ENCODE assay signal across 10 cellular contexts in the genomic region with DNA sequence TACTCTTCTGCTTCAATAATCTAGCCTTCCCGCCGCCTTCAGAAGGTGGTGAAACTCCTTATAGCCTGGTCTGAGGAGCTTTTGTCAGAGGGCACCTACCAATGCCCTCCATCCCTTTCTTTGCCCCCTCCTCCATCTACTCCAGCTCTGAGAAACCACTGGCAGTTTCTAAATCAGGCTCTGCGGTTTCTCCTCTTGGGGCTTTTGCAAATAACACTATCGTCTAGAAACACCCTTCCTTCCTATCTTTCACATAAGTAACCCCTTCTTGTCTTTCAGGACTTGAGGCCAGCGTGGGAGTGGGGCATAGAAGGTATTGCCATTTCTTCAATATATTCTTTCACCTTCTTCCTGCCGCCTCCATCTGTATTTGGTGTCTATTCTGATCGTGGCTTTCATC. TPM values are rescaled to one million over a fixed set of nuclear protein-coding genes. Genes with fewer than 3 reads are reported as not detected.
A peak's percentile ranks its signal among the peaks of the same experiment; 100 is the strongest.
DNase-seq lines count a peak whose midpoint lies in the region; ATAC-seq and TF ChIP-seq lines count a peak whose summit lies in the region.
"Had no signal": no experiment of that assay in that cellular context is flagged by ENCODE, and none has a peak within 500 bp of the region (broad histone marks: within the 10 kb centered on the region; RNA-seq: fewer than 3 reads in every experiment).

No MANE protein-coding gene starts in this region.

- DNase-seq in GDM1 (lab: John Stamatoyannopoulos, UW) (peak; percentile 91), neural crest cell (ENCODE audit: low read depth, low spot score) (no peak), NCI-H2029 treated with DMSO at 0.1 percent for 48 hours (lab: John Stamatoyannopoulos, UW) (no peak), islet precursor cell (no peak), RWPE1 (ENCODE audit: low spot score) (no peak), HuH-7 (ENCODE audit: low spot score) (no peak)
- peak; percentile 0 to 10 for DNase-seq in activated T-cell treated with anti-CD3 and anti-CD28 coated beads, Interleukin-2, amount 50 U/mL, for 72 hours
- DNase-seq: NCI-H345 had no signal

- peaks cover 15% of the 10 kb centered on the region for H3K4me1 Mint-ChIP-seq in activated T-cell treated with anti-CD3 and anti-CD28 coated beads, Interleukin-2, amount 50 U/mL, for 72 hours (ENCODE audit: low read depth)
- H3K4me1 Mint-ChIP-seq in neural crest cell, result peaks cover 10% of the 10 kb centered on the region

- TF ChIP-seq CTCF in neural crest cell (conservative IDR thresholded peaks at IDR 0.05) (no peak), RWPE1 (conservative IDR thresholded peaks at IDR 0.05; ENCODE audit: low read depth) (no peak)

- H3K4me3 Mint-ChIP-seq in activated T-cell treated with anti-CD3 and anti-CD28 coated beads, Interleukin-2, amount 50 U/mL, for 72 hours, result peak overlapping the region; percentile 84 to 95
- H3K4me3 Mint-ChIP-seq in neural crest cell, result peak overlapping the region; percentile 58

- peaks cover 30% of the 10 kb centered on the region for H3K27me3 Mint-ChIP-seq in activated T-cell treated with anti-CD3 and anti-CD28 coated beads, Interleukin-2, amount 50 U/mL, for 72 hours (ENCODE audit: low read depth)
- H3K27me3 Mint-ChIP-seq in neural crest cell (ENCODE audit: low read depth), result no peaks in the 10 kb centered on the region

- CTCF ChIA-PET in RWPE1 (lab: Yijun Ruan, JAX), result no interaction called here

- peak overlapping the region; percentile 70 for H3K27ac Mint-ChIP-seq in activated T-cell treated with anti-CD3 and anti-CD28 coated beads, Interleukin-2, amount 50 U/mL, for 72 hours
- H3K27ac Mint-ChIP-seq in neural crest cell (ENCODE audit: unreplicated experiment), result no peak overlapping the region

- H3K36me3 Mint-ChIP-seq in activated T-cell treated with anti-CD3 and anti-CD28 coated beads, Interleukin-2, amount 50 U/mL, for 72 hours (ENCODE audit: insufficient read depth in 2 of 2), result no peaks in the 10 kb centered on the region
- H3K36me3 Mint-ChIP-seq in neural crest cell (ENCODE audit: low read depth), result no peaks in the 10 kb centered on the region

- H3K9me3 Mint-ChIP-seq in activated T-cell treated with anti-CD3 and anti-CD28 coated beads, Interleukin-2, amount 50 U/mL, for 72 hours, result no peaks in the 10 kb centered on the region
- no peaks in the 10 kb centered on the region for H3K9me3 Mint-ChIP-seq in neural crest cell

- no peaks in the 10 kb centered on the region for H3K36me3 ChIP-seq in KOPT-K1 (ENCODE audit: insufficient read depth, low read length)
- H3K36me3 ChIP-seq: heart right ventricle had no signal

- no peaks in the 10 kb centered on the region for H3K9me3 ChIP-seq in KOPT-K1 (ENCODE audit: insufficient read depth, low read length, poor library complexity, severe bottlenecking)
- H3K9me3 ChIP-seq: heart right ventricle had no signal

- POLR2A ChIA-PET in RWPE1 (lab: Yijun Ruan, JAX; ENCODE audit: low non-redundant PET), result no interaction called here

- peak overlapping the region; percentile 73 for H3K27ac ChIP-seq in KOPT-K1 (ENCODE audit: low read depth, low read length, poor library complexity, severe bottlenecking)
- H3K27ac ChIP-seq in RWPE1, result no peak overlapping the region

- peak; percentile 29 to 44 for ATAC-seq in activated T-cell treated with anti-CD3 and anti-CD28 coated beads, Interleukin-2, amount 50 U/mL, for 72 hours (replicated peaks in 1 of 2)

RNA-seq across cellular contexts. Expression of a gene that starts 1.2 kb away (rescaled TPM):
- under 1 TPM; 0.53 to 0.79 TPM for total RNA-seq in activated T-cell treated with anti-CD3 and anti-CD28 coated beads, Interleukin-2, amount 50 U/mL, for 72 hours
- total RNA-seq in neural crest cell, result 0.77 and 1.2 TPM in 2 replicates

Comparison
In these comparisons a context has a peak if more than half of its experiments do, and no peak if none do; other contexts are left out.
1. DNase-seq: peak in GDM1 (single experiment) and activated T-cell treated with anti-CD3 and anti-CD28 coated beads, Interleukin-2, amount 50 U/mL, for 72 hours (2 of 2); none in neural crest cell (single experiment), NCI-H2029 treated with DMSO at 0.1 percent for 48 hours (single experiment), islet precursor cell (single experiment), RWPE1 (single experiment) and HuH-7 (single experiment).